1 cellular context compared by ENCODE assay signal in the genomic region with DNA sequence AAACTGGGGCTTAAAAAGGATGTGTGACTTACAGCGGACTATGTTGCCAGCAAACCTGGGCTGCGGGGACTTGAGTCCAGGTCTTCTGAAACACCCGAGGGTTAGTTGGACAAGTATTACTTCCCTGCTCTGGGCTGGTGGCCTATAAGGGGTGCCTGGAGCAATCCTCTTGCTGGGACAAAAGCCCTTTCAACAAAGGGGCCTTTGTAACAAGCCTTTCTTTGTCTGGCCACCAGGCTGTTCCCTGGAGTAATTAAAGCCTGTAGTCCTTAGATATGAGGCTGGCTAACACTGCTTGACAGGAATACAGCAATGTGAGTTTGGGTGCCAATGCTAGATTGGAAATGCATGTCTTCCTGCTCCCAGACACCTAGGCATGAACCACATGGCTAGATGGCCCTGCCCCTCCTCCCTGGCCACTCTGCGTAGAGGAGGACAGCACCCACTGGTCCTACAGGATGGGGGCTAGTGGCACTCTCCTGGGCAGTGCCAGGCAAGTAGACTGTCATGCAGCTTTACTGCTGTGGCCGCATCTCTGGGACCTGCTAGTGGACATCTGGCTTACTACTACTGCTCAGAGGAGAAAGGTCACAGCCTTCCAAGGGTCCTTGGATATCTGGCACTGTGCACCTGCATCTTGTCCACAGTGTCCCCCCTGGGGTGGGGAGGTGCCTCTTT.
TF ChIP-seq lines count a peak whose summit lies in the region.

No MANE protein-coding gene starts in this region.

TF ChIP-seq in K562, 482 proteins besides CTCF, POLR2A, EP300 and RAD21 (continued from another document):
- TF ChIP-seq, protein P1, sequence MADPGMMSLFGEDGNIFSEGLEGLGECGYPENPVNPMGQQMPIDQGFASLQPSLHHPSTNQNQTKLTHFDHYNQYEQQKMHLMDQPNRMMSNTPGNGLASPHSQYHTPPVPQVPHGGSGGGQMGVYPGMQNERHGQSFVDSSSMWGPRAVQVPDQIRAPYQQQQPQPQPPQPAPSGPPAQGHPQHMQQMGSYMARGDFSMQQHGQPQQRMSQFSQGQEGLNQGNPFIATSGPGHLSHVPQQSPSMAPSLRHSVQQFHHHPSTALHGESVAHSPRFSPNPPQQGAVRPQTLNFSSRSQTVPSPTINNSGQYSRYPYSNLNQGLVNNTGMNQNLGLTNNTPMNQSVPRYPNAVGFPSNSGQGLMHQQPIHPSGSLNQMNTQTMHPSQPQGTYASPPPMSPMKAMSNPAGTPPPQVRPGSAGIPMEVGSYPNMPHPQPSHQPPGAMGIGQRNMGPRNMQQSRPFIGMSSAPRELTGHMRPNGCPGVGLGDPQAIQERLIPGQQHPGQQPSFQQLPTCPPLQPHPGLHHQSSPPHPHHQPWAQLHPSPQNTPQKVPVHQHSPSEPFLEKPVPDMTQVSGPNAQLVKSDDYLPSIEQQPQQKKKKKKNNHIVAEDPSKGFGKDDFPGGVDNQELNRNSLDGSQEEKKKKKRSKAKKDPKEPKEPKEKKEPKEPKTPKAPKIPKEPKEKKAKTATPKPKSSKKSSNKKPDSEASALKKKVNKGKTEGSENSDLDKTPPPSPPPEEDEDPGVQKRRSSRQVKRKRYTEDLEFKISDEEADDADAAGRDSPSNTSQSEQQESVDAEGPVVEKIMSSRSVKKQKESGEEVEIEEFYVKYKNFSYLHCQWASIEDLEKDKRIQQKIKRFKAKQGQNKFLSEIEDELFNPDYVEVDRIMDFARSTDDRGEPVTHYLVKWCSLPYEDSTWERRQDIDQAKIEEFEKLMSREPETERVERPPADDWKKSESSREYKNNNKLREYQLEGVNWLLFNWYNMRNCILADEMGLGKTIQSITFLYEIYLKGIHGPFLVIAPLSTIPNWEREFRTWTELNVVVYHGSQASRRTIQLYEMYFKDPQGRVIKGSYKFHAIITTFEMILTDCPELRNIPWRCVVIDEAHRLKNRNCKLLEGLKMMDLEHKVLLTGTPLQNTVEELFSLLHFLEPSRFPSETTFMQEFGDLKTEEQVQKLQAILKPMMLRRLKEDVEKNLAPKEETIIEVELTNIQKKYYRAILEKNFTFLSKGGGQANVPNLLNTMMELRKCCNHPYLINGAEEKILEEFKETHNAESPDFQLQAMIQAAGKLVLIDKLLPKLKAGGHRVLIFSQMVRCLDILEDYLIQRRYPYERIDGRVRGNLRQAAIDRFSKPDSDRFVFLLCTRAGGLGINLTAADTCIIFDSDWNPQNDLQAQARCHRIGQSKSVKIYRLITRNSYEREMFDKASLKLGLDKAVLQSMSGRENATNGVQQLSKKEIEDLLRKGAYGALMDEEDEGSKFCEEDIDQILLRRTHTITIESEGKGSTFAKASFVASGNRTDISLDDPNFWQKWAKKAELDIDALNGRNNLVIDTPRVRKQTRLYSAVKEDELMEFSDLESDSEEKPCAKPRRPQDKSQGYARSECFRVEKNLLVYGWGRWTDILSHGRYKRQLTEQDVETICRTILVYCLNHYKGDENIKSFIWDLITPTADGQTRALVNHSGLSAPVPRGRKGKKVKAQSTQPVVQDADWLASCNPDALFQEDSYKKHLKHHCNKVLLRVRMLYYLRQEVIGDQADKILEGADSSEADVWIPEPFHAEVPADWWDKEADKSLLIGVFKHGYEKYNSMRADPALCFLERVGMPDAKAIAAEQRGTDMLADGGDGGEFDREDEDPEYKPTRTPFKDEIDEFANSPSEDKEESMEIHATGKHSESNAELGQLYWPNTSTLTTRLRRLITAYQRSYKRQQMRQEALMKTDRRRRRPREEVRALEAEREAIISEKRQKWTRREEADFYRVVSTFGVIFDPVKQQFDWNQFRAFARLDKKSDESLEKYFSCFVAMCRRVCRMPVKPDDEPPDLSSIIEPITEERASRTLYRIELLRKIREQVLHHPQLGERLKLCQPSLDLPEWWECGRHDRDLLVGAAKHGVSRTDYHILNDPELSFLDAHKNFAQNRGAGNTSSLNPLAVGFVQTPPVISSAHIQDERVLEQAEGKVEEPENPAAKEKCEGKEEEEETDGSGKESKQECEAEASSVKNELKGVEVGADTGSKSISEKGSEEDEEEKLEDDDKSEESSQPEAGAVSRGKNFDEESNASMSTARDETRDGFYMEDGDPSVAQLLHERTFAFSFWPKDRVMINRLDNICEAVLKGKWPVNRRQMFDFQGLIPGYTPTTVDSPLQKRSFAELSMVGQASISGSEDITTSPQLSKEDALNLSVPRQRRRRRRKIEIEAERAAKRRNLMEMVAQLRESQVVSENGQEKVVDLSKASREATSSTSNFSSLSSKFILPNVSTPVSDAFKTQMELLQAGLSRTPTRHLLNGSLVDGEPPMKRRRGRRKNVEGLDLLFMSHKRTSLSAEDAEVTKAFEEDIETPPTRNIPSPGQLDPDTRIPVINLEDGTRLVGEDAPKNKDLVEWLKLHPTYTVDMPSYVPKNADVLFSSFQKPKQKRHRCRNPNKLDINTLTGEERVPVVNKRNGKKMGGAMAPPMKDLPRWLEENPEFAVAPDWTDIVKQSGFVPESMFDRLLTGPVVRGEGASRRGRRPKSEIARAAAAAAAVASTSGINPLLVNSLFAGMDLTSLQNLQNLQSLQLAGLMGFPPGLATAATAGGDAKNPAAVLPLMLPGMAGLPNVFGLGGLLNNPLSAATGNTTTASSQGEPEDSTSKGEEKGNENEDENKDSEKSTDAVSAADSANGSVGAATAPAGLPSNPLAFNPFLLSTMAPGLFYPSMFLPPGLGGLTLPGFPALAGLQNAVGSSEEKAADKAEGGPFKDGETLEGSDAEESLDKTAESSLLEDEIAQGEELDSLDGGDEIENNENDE (IDR thresholded peaks at IDR 0.05; ENCODE audit: low read depth, low read length), result no peak
- TF ChIP-seq HNRNPK (IDR thresholded peaks at IDR 0.05; ENCODE audit: low read depth, low read length, poor library complexity, severe bottlenecking) (no peak), TCFL5 (CRISPR knock-in tag; conservative IDR thresholded peaks at IDR 0.05) (no peak)
